Comparison of ENCODE assay signal across 8 cellular contexts in the genomic region with DNA sequence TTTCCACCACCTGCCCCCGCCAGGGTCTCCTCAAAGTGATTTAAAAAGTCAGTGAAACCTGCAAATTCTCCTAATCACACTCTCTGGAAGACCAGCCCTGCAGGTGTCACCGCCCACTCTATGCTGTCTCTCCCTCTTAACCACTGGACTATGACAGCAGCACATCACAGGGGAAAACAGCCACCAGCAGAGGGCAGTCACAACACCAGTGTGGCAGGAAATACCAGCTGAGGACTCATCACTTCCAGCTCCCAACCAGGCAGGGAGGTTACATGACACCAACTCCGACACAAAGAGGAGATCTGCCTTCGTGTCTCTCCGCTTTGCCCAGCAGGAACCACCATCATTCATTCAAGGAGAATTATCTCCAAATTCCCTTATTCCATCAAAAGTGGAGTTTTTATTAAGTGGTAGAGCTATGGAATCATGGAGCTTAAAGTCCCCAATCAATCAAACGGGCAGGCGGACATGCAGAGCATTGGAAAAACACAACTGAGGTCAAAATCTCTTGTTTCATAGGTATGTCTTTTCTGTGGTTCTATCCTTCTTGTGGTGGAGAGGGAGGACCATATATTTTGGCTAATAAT.
DNase-seq lines count a peak whose midpoint lies in the region; ATAC-seq, FAIRE-seq and TF ChIP-seq lines count a peak whose summit lies in the region.

No MANE protein-coding gene starts in this region.

- peak; percentile 59 for TF ChIP-seq CTCF in A549 (IDR thresholded peaks at IDR 0.05)

- FAIRE-seq in A549 (lab: Jason Lieb, UNC) = no peak

- no peak overlapping the region for H3K4me3 Mint-ChIP-seq in effector memory CD8-positive, alpha-beta T cell

- H3K9ac ChIP-seq in mesendoderm (ENCODE audit: low read length) = no peak overlapping the region

- TF ChIP-seq RAD21 in A549 (conservative IDR thresholded peaks at IDR 0.05 in 1 of 2, IDR thresholded peaks at IDR 0.05 in 1 of 2) = peak; percentile 33 to 41; a peak in 3 of 5 replicates

- no peak overlapping the region for H3K18ac ChIP-seq in mesendoderm (ENCODE audit: low read length)

- CTCF ChIA-PET in A549 (lab: Yijun Ruan, JAX) = interaction anchor here (0.5 to 2.6 kb wide), 20 partner anchors 8 to 210 kb away, joined by 3 to 20 read pairs (median 4); no protein-coding TSS in a partner anchor

- no peak overlapping the region for H3K56ac ChIP-seq in mesendoderm (ENCODE audit: low read length)

- no peaks in the 10 kb centered on the region for H3K4me1 ChIP-seq in A549
- H3K4me1 ChIP-seq in mesendoderm (ENCODE audit: control insufficient read depth, low read depth, low read length) = peaks cover 2% of the 10 kb centered on the region

- no peak overlapping the region for H4K5ac ChIP-seq in mesendoderm (ENCODE audit: low read length)

- H2BK5ac ChIP-seq in mesendoderm (ENCODE audit: low read length) = no peak overlapping the region

- ATAC-seq in A549 = peak; percentile 93 to 97
- peak; percentile 76 for ATAC-seq in GM18867 (IDR thresholded peaks at IDR 0.05; ENCODE audit: unreplicated experiment)
- peak; percentile 62 for ATAC-seq in HG03342 (IDR thresholded peaks at IDR 0.05; ENCODE audit: unreplicated experiment)
- peak; percentile 45 for ATAC-seq in effector memory CD8-positive, alpha-beta T cell (replicated peaks)

- H3K4ac ChIP-seq in mesendoderm (ENCODE audit: low read depth, low read length) = no peak overlapping the region

- H3K9me3 Mint-ChIP-seq in effector memory CD8-positive, alpha-beta T cell = no peaks in the 10 kb centered on the region

- H2AK5ac ChIP-seq in mesendoderm (ENCODE audit: low read length) = no peak overlapping the region

- H2BK120ac ChIP-seq in mesendoderm (ENCODE audit: low read depth, low read length) = no peak overlapping the region

- H3K4me3 ChIP-seq in A549 = no peak overlapping the region
- H3K4me3 ChIP-seq in mesendoderm (ENCODE audit: low read length) = no peak overlapping the region

- H3K4me2 ChIP-seq in A549 (no peak overlapping the region), mesendoderm (ENCODE audit: low read length) (no peak overlapping the region)

- POLR2A ChIA-PET in A549 (lab: Yijun Ruan, JAX) = no interaction called here

- H3K79me2 ChIP-seq in mesendoderm (ENCODE audit: control insufficient read depth, insufficient read depth, low read length) = peaks cover 11% of the 10 kb centered on the region

- no peaks in the 10 kb centered on the region for H3K9me3 ChIP-seq in A549

- TF ChIP-seq EP300 in A549 (IDR thresholded peaks at IDR 0.05) = no peak

- no peak overlapping the region for H4K8ac ChIP-seq in mesendoderm (ENCODE audit: low read depth, low read length)

- no peak overlapping the region for H3K23ac ChIP-seq in mesendoderm (ENCODE audit: low read length)

- WGBS in A549 (ENCODE audit: missing lambda C conversion rate) = 60% methylated on average over 7 of the region's 7 CpGs
- WGBS in mesendoderm (ENCODE audit: extremely low coverage, insufficient coverage, low lambda C conversion rate) = no CpG with 5 or more reads among the region's 7 CpGs

- peaks cover 6% of the 10 kb centered on the region for H3K79me1 ChIP-seq in mesendoderm (ENCODE audit: low read length)

- no peak for TF ChIP-seq POLR2A in A549 (IDR thresholded peaks at IDR 0.05; ENCODE audit: low read length)

- no peaks in the 10 kb centered on the region for H3K36me3 Mint-ChIP-seq in effector memory CD8-positive, alpha-beta T cell (ENCODE audit: insufficient read depth)

- H3K36me3 ChIP-seq in mesendoderm (ENCODE audit: control insufficient read depth, insufficient read depth, low read length) = no peaks in the 10 kb centered on the region

- no peak overlapping the region for H2BK15ac ChIP-seq in mesendoderm (replicated peaks; ENCODE audit: low read depth)

- DNase-seq in A549 (ENCODE audit: low read depth in 1 of 2, low spot score in 1 of 2) (peak; percentile 33 to 78), NCI-H526 treated with DMSO at 0.1 percent for 48 hours (lab: John Stamatoyannopoulos, UW) (peak; percentile 90), mesendoderm (peak; percentile 99)
- DNase-seq in activated CD4-positive, alpha-beta T cell treated with anti-CD3 and anti-CD28 coated beads, Interleukin-2, amount 50 U/mL, for 4 hours = peak; percentile 73 to 74
- DNase-seq in effector memory CD8-positive, alpha-beta T cell = peak; percentile 17 to 49 (median 21)
- peak; percentile 23 to 57 for DNase-seq in stimulated activated CD8-positive, alpha-beta memory T cell treated with anti-CD3 and anti-CD28 coated beads, Interleukin-15, amount 100 ng/mL, for 4 hours (ENCODE audit: low read depth in 2 of 2)

- H3K27ac ChIP-seq in A549 = no peak overlapping the region
- H3K27ac ChIP-seq in mesendoderm (ENCODE audit: low read depth, low read length) = no peak overlapping the region

- no peaks in the 10 kb centered on the region for H3K27me3 ChIP-seq in mesendoderm (ENCODE audit: insufficient read depth, low read length, poor library complexity)

- peaks cover 7 to 16% of the 10 kb centered on the region in 2 donors for H3K27me3 Mint-ChIP-seq in effector memory CD8-positive, alpha-beta T cell

- H3K27ac Mint-ChIP-seq in effector memory CD8-positive, alpha-beta T cell = no peak overlapping the region

- H3K4me1 Mint-ChIP-seq in effector memory CD8-positive, alpha-beta T cell (ENCODE audit: low read depth in 2 of 2) = no peaks in the 10 kb centered on the region

TF ChIP-seq in A549, 52 proteins besides CTCF, POLR2A, EP300 and RAD21:
- TF ChIP-seq, protein P1, sequence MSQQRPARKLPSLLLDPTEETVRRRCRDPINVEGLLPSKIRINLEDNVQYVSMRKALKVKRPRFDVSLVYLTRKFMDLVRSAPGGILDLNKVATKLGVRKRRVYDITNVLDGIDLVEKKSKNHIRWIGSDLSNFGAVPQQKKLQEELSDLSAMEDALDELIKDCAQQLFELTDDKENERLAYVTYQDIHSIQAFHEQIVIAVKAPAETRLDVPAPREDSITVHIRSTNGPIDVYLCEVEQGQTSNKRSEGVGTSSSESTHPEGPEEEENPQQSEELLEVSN (IDR thresholded peaks at IDR 0.05; ENCODE audit: borderline replicate concordance, low read depth) = no peak
- TF ChIP-seq SMC3 (IDR thresholded peaks at IDR 0.05) (0 out of 3 replicates have a peak, but pooled peaks have one; percentile 25), GATA3 (IDR thresholded peaks at IDR 0.05; ENCODE audit: borderline replicate concordance) (no peak), NFE2L2 (conservative IDR thresholded peaks at IDR 0.05; ENCODE audit: low read length) (no peak)

Comparison
In these comparisons a context has a peak if more than half of its experiments do, and no peak if none do; other contexts are left out.
1. ATAC-seq: peak in every context shown above with its lines; median percentile 95 in A549; 76 in GM18867; 62 in HG03342; 45 in effector memory CD8-positive, alpha-beta T cell.
2. DNase-seq: peak in every context shown above with its lines; median percentile 99 in mesendoderm; 90 in NCI-H526 treated with DMSO at 0.1 percent for 48 hours; 74 in activated CD4-positive, alpha-beta T cell treated with anti-CD3 and anti-CD28 coated beads, Interleukin-2, amount 50 U/mL, for 4 hours; 56 in A549; 40 in stimulated activated CD8-positive, alpha-beta memory T cell treated with anti-CD3 and anti-CD28 coated beads, Interleukin-15, amount 100 ng/mL, for 4 hours; 21 in effector memory CD8-positive, alpha-beta T cell.